Comparison of ENCODE assay signal across 9 cellular contexts in the genomic region with DNA sequence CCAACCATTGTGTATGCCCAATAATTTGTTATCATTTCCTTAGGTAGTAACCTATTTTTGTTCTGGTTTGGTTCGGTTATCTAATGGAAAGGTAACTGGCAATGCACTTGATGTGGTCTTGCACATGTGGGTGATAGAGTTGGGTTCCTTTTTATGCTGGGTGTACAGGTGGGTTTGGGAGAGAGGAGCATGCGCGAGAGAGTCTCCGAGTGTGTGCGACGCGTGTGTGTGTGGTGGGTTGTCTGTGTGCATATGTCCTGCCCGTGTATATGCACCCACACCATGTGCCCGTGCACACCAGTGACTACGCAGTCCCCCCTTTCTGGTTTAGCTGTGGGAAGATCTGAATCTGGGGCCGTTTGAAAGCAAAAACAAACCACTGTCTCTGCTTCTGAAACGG.
DNase-seq lines count a peak whose midpoint lies in the region; ATAC-seq and TF ChIP-seq lines count a peak whose summit lies in the region.
"Had no signal": no experiment of that assay in that cellular context is flagged by ENCODE, and none has a peak within 500 bp of the region (broad histone marks: within the 10 kb centered on the region; RNA-seq: fewer than 3 reads in every experiment).

No MANE protein-coding gene starts in this region.

- H3K36me3 Mint-ChIP-seq in CD14-positive monocyte = no peaks in the 10 kb centered on the region
- no peaks in the 10 kb centered on the region for H3K36me3 Mint-ChIP-seq in activated T-helper 17 cell treated with anti-CD3 and anti-CD28 coated beads, Interleukin-2, amount 50 U/mL, for 72 hours (ENCODE audit: low read depth)

- H3K9me3 ChIP-seq in mucosa of stomach (ENCODE audit: control insufficient read depth, low read length) = no peaks in the 10 kb centered on the region

- H3K27me3 ChIP-seq in mucosa of stomach (ENCODE audit: control insufficient read depth, insufficient read depth, low read length) = peaks cover 10% of the 10 kb centered on the region

- no peak for TF ChIP-seq CTCF in CD14-positive monocyte (IDR thresholded peaks at IDR 0.05)

- no peaks in the 10 kb centered on the region for H3K36me3 ChIP-seq in mucosa of stomach (ENCODE audit: control insufficient read depth, insufficient read depth, low read length)

- no peaks in the 10 kb centered on the region for H3K4me1 ChIP-seq in mucosa of stomach (ENCODE audit: control insufficient read depth, insufficient read depth, low read length)

- H3K27me3 Mint-ChIP-seq in CD14-positive monocyte (ENCODE audit: low read depth in 3 of 3) = peaks cover 24 to 31% (median 27%) of the 10 kb centered on the region in 3 donors
- H3K27me3 Mint-ChIP-seq in activated T-helper 17 cell treated with anti-CD3 and anti-CD28 coated beads, Interleukin-2, amount 50 U/mL, for 72 hours = peaks cover 16% of the 10 kb centered on the region

- peak overlapping the region; percentile 27 for H3K4me3 ChIP-seq in mucosa of stomach (ENCODE audit: low read length)
- H3K4me3 ChIP-seq: GM23248 had no signal

- peak; percentile 20 for ATAC-seq in activated T-helper 17 cell treated with anti-CD3 and anti-CD28 coated beads, Interleukin-2, amount 50 U/mL, for 72 hours (replicated peaks)

- no peak overlapping the region for H3K27ac Mint-ChIP-seq in CD14-positive monocyte
- peak overlapping the region; percentile 66 for H3K27ac Mint-ChIP-seq in activated T-helper 17 cell treated with anti-CD3 and anti-CD28 coated beads, Interleukin-2, amount 50 U/mL, for 72 hours

- H3K9ac ChIP-seq in mucosa of stomach (ENCODE audit: low read length) = no peak overlapping the region
- H3K9ac ChIP-seq: GM23248 had no signal

- intact Hi-C loops in CD14-positive monocyte (cut with micrococcal nuclease) = no loop called here

- DNase-seq in CD14-positive monocyte (ENCODE audit: low spot score) = no peak
- DNase-seq in HUDEP-2 (lab: John Stamatoyannopoulos, UW; ENCODE audit: unreplicated experiment in 76 of 76) = peak in 40 of 76 experiments; percentile 8 to 54 (median 28)
- no peak for DNase-seq in glomerular visceral epithelial cell (ENCODE audit: extremely low spot score)
- no peak for DNase-seq in activated effector memory CD4-positive, alpha-beta T cell treated with anti-CD3 and anti-CD28 coated beads, Interleukin-2, amount 50 U/mL, for 16 hours
- no peak for DNase-seq in EL
- DNase-seq in activated effector memory CD4-positive, alpha-beta T cell treated with Interleukin-2 at 50 U/mL for 16 hours = no peak
- DNase-seq: GM23248 had no signal

- H3K4me3 Mint-ChIP-seq in CD14-positive monocyte = peak overlapping the region; percentile 76 to 100
- H3K4me3 Mint-ChIP-seq in activated T-helper 17 cell treated with anti-CD3 and anti-CD28 coated beads, Interleukin-2, amount 50 U/mL, for 72 hours = peak overlapping the region; percentile 95

- H3K9me3 Mint-ChIP-seq in CD14-positive monocyte = peaks cover 0 to 2% (median 0%) of the 10 kb centered on the region in 7 donors
- no peaks in the 10 kb centered on the region for H3K9me3 Mint-ChIP-seq in activated T-helper 17 cell treated with anti-CD3 and anti-CD28 coated beads, Interleukin-2, amount 50 U/mL, for 72 hours

- H3K4me1 Mint-ChIP-seq in CD14-positive monocyte = peaks cover 32% of the 10 kb centered on the region
- H3K4me1 Mint-ChIP-seq in activated T-helper 17 cell treated with anti-CD3 and anti-CD28 coated beads, Interleukin-2, amount 50 U/mL, for 72 hours = peaks cover 11% of the 10 kb centered on the region

Comparison
In these comparisons a context has a peak if more than half of its experiments do, and no peak if none do; other contexts are left out.
1. DNase-seq: peak in HUDEP-2 (40 of 76); none in CD14-positive monocyte (single experiment), glomerular visceral epithelial cell (single experiment), activated effector memory CD4-positive, alpha-beta T cell treated with anti-CD3 and anti-CD28 coated beads, Interleukin-2, amount 50 U/mL, for 16 hours (single experiment), EL (single experiment) and activated effector memory CD4-positive, alpha-beta T cell treated with Interleukin-2 at 50 U/mL for 16 hours (single experiment).